In genomic region chr1:234322979-234323378, GRCh38 we compare ENCODE assay signal across 8 cellular contexts. TPM values are rescaled to one million over a fixed set of nuclear protein-coding genes. Genes with fewer than 3 reads are reported as not detected.
A peak's percentile ranks its signal among the peaks of the same experiment; 100 is the strongest.
DNase-seq lines count a peak whose midpoint lies in the region; ATAC-seq, FAIRE-seq and TF ChIP-seq lines count a peak whose summit lies in the region.

No MANE protein-coding gene starts in this region.

- POLR2A ChIA-PET in HepG2 (lab: Yijun Ruan, JAX): interaction anchor here (1.5 to 1.6 kb wide), 2 partner anchors 9 to 50 kb away, joined by 5 to 10 read pairs; partner anchors contain the start of gene COA6

- H3K4me1 ChIP-seq in OCI-LY3 (ENCODE audit: low read length) (peaks cover 26% of the 10 kb centered on the region), HepG2 (ENCODE audit: insufficient read depth, low read length) (peaks cover 63% of the 10 kb centered on the region)

- BruUV-seq in HepG2 (replicated peaks; lab: Mats Ljungman, UMichigan): no TSS peak

- H3K79me2 ChIP-seq in OCI-LY3 (ENCODE audit: low read length): no peaks in the 10 kb centered on the region
- no peaks in the 10 kb centered on the region for H3K79me2 ChIP-seq in HepG2 (ENCODE audit: insufficient read depth, low read length)

- peak; percentile 90 for TF ChIP-seq CTCF in OCI-LY3 (IDR thresholded peaks at IDR 0.05; ENCODE audit: low read depth, low read length)
- peak; percentile 86 for TF ChIP-seq CTCF in HepG2 (CRISPR knock-in tag; IDR thresholded peaks at IDR 0.05)

- H3K9me3 ChIP-seq in OCI-LY3 (ENCODE audit: insufficient read depth, low read length) (no peaks in the 10 kb centered on the region), HepG2 (ENCODE audit: low read length) (no peaks in the 10 kb centered on the region)

- no peak overlapping the region for H3K9ac ChIP-seq in OCI-LY3 (ENCODE audit: low read length)
- H3K9ac ChIP-seq in HepG2 (ENCODE audit: insufficient read depth, low read depth, low read length): no peak overlapping the region

- FAIRE-seq in HepG2 (lab: Jason Lieb, UNC): peak; percentile 4

- H4K20me1 ChIP-seq in OCI-LY3 (ENCODE audit: insufficient read depth, low read length) (no peaks in the 10 kb centered on the region), HepG2 (ENCODE audit: insufficient read depth, low read length) (no peaks in the 10 kb centered on the region)

- WGBS in HepG2 (ENCODE audit: low lambda C conversion rate): 21% methylated on average over 12 of the region's 13 CpGs

- peak overlapping the region; percentile 71 for H3K4me3 ChIP-seq in OCI-LY3 (ENCODE audit: low read length)
- no peak overlapping the region; a peak in 1 of 6 replicates for H3K4me3 ChIP-seq in HepG2 (replicated peaks in 1 of 3; ENCODE audit: insufficient read depth in 1 of 3, low read depth in 2 of 3, low read length in 3 of 3)

- DNase-seq in ACHN (peak; percentile 19), HepG2 (ENCODE audit: low spot score) (peak; percentile 44), glomerular visceral epithelial cell (ENCODE audit: extremely low spot score) (no peak), pons (ENCODE audit: low spot score) (no peak)
- peak; percentile 42 for DNase-seq in activated T-helper 9 cell treated with anti-CD3 and anti-CD28 coated beads, Interleukin-2, amount 50 U/mL, for 16 hours (ENCODE audit: low read depth)

- CTCF ChIA-PET in HepG2 (lab: Yijun Ruan, JAX; ENCODE audit: low intra/inter-chr PET ratio, low total read pairs): no interaction called here

- H3K27me3 ChIP-seq in OCI-LY3 (ENCODE audit: low read depth, low read length) (peaks cover 62% of the 10 kb centered on the region), HepG2 (ENCODE audit: control insufficient read depth in 1 of 2, insufficient read depth in 2 of 2, low read length in 2 of 2) (no peaks in the 10 kb centered on the region; a peak in 1 of 5 replicates)

- H3K27ac ChIP-seq in OCI-LY3 (ENCODE audit: low read length) (no peak overlapping the region), HepG2 (ENCODE audit: extremely low read length, insufficient read depth, low read length) (no peak overlapping the region)

- TF ChIP-seq RAD21 in HepG2 (CRISPR knock-in tag; IDR thresholded peaks at IDR 0.05): peak; percentile 74

- in situ Hi-C loops in ACHN (cut with HindIII; ENCODE audit: low pct_ligation_motif_present, low pct_unique_long_range_greater_than_20kb, low sequenced_read_pairs) (no loop called here), HepG2 (cut with HindIII; ENCODE audit: extremely low pct_ligation_motif_present, low pct_unique_long_range_greater_than_20kb) (loop anchor here (25.0 kb wide), 1 partner anchor 186 kb away; no protein-coding TSS in a partner anchor)

- H3K36me3 ChIP-seq in OCI-LY3 (replicated peaks; ENCODE audit: low read depth, low read length) (no peaks in the 10 kb centered on the region), HepG2 (replicated peaks in 1 of 2; ENCODE audit: control insufficient read depth in 1 of 2, insufficient read depth in 2 of 2, low read length in 2 of 2) (no peaks in the 10 kb centered on the region)

- no peak for TF ChIP-seq POLR2A in HepG2 (IDR thresholded peaks at IDR 0.05; ENCODE audit: insufficient read depth in 1 of 2, low read depth in 2 of 2, low read length in 2 of 2)

- TF ChIP-seq EP300 in HepG2 (IDR thresholded peaks at IDR 0.05; ENCODE audit: low read depth in 2 of 2, low read length in 2 of 2): no peak
- TF ChIP-seq EP300 in HepG2 (CRISPR knock-in tag; IDR thresholded peaks at IDR 0.05; ENCODE audit: borderline replicate concordance): no peak

- peak overlapping the region; percentile 80 for H3K4me2 ChIP-seq in OCI-LY3 (ENCODE audit: low read length)
- H3K4me2 ChIP-seq in HepG2 (ENCODE audit: low read depth, low read length): no peak overlapping the region

- intact Hi-C loops in HepG2 (cut with micrococcal nuclease; ENCODE audit: unreplicated experiment): no loop called here

- H2AFZ ChIP-seq in OCI-LY3 (ENCODE audit: low read depth, low read length): peak overlapping the region; percentile 80
- no peak overlapping the region for H2AFZ ChIP-seq in HepG2 (ENCODE audit: low read length)

- ATAC-seq in GM18867 (IDR thresholded peaks at IDR 0.05; ENCODE audit: unreplicated experiment): peak; percentile 40
- ATAC-seq in HepG2: peak; percentile 73
- no peak for ATAC-seq in HG02938 (IDR thresholded peaks at IDR 0.05; ENCODE audit: unreplicated experiment)

TF ChIP-seq in HepG2, 621 proteins besides CTCF, POLR2A, EP300 and RAD21 (continues in another document):
- TF ChIP-seq STAG1 (CRISPR knock-in tag; IDR thresholded peaks at IDR 0.05) (peak; percentile 83), HMGXB4 (CRISPR knock-in tag; IDR thresholded peaks at IDR 0.05; ENCODE audit: borderline replicate concordance in 1 of 2, low read depth in 1 of 2) (0 out of 4 replicates have a peak, but pooled peaks of 1 of the 2 experiments have one; percentile 20), ZSCAN31 (CRISPR knock-in tag; IDR thresholded peaks at IDR 0.05; ENCODE audit: low read depth) (0 out of 2 replicates have a peak, but pooled peaks have one; percentile 39), KDM3A (CRISPR knock-in tag; IDR thresholded peaks at IDR 0.05; ENCODE audit: low read depth) (peak; percentile 24; the same call in 1 of the 2 replicates), KDM2A (CRISPR knock-in tag; IDR thresholded peaks at IDR 0.05; ENCODE audit: borderline replicate concordance, low read depth) (peak; percentile 32; the same call in 1 of the 2 replicates), ZNF772 (CRISPR knock-in tag; IDR thresholded peaks at IDR 0.05) (no peak)
- TF ChIP-seq, protein P1, sequence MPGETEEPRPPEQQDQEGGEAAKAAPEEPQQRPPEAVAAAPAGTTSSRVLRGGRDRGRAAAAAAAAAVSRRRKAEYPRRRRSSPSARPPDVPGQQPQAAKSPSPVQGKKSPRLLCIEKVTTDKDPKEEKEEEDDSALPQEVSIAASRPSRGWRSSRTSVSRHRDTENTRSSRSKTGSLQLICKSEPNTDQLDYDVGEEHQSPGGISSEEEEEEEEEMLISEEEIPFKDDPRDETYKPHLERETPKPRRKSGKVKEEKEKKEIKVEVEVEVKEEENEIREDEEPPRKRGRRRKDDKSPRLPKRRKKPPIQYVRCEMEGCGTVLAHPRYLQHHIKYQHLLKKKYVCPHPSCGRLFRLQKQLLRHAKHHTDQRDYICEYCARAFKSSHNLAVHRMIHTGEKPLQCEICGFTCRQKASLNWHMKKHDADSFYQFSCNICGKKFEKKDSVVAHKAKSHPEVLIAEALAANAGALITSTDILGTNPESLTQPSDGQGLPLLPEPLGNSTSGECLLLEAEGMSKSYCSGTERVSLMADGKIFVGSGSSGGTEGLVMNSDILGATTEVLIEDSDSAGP (CRISPR knock-in tag; IDR thresholded peaks at IDR 0.05; ENCODE audit: borderline replicate concordance): peak; percentile 47; the same call in 1 of the 2 replicates
- TF ChIP-seq, protein P2, sequence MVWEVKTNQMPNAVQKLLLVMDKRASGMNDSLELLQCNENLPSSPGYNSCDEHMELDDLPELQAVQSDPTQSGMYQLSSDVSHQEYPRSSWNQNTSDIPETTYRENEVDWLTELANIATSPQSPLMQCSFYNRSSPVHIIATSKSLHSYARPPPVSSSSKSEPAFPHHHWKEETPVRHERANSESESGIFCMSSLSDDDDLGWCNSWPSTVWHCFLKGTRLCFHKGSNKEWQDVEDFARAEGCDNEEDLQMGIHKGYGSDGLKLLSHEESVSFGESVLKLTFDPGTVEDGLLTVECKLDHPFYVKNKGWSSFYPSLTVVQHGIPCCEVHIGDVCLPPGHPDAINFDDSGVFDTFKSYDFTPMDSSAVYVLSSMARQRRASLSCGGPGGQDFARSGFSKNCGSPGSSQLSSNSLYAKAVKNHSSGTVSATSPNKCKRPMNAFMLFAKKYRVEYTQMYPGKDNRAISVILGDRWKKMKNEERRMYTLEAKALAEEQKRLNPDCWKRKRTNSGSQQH (CRISPR knock-in tag; IDR thresholded peaks at IDR 0.05; ENCODE audit: low read depth): no peak

RNA-seq across cellular contexts. Expression of gene COA6, which starts 50.3 kb away (rescaled TPM):
- 104 and 158 TPM in 2 replicates for total RNA-seq in HepG2 (2016; rRNA removed; fragmentation: Illumina TruSeq; extraction: Trizol)
- 65.3 and 66.5 TPM in 2 replicates for total RNA-seq in HepG2 (2016; cell fraction: cytosol; rRNA removed; fragmentation: Illumina TruSeq; extraction: Trizol; ENCODE audit: low read depth)
- 117 and 175 TPM in 2 replicates for total RNA-seq in HepG2 (2016; cell fraction: insoluble cytoplasmic fraction; rRNA removed; fragmentation: Illumina TruSeq; extraction: Trizol)
- 73.2 and 76.4 TPM in 2 replicates for total RNA-seq in HepG2 (2016; cell fraction: membrane; rRNA removed; fragmentation: Illumina TruSeq; extraction: Trizol)
- 44.6 and 50.4 TPM in 2 replicates for total RNA-seq in HepG2 (2016; cell fraction: nucleus; rRNA removed; fragmentation: Illumina TruSeq; extraction: Trizol)
- 29.1 and 32.4 TPM in 2 replicates for polyA plus RNA-seq in HepG2 (2011; rRNA removed)
- polyA plus RNA-seq in HepG2 (2011; cell fraction: cytosol; rRNA removed): 37.1 and 37.6 TPM in 2 replicates
- 12.7 and 13.3 TPM in 2 replicates for polyA plus RNA-seq in HepG2 (2011; cell fraction: nucleus; rRNA removed)
- polyA plus RNA-seq in HepG2 (2012): 49.6 and 68.8 TPM in 2 replicates
- 84.3 and 106 TPM in 2 replicates for polyA plus RNA-seq in HepG2 (2016; cell fraction: cytosol; fragmentation: Illumina TruSeq; extraction: Trizol; ENCODE audit: low read depth)
- polyA plus RNA-seq in HepG2 (2016; cell fraction: insoluble cytoplasmic fraction; fragmentation: Illumina TruSeq; extraction: Trizol; ENCODE audit: low read depth): 196 and 215 TPM in 2 replicates
- 84.2 and 92.6 TPM in 2 replicates for polyA plus RNA-seq in HepG2 (2016; cell fraction: membrane; fragmentation: Illumina TruSeq; extraction: Trizol; ENCODE audit: low read depth)
- 92.2 and 92.5 TPM in 2 replicates for polyA plus RNA-seq in HepG2 (2016; cell fraction: nucleus; fragmentation: Illumina TruSeq; extraction: Trizol; ENCODE audit: insufficient read depth, low read depth)
- polyA minus RNA-seq in HepG2 (2011; rRNA and poly(A)+ RNA removed; ENCODE audit: low replicate concordance): 12.7 and 15.1 TPM in 2 replicates
- polyA minus RNA-seq in HepG2 (2011; cell fraction: cytosol; rRNA and poly(A)+ RNA removed): 16.5 and 16.7 TPM in 2 replicates
- polyA minus RNA-seq in HepG2 (2011; cell fraction: nucleus; rRNA and poly(A)+ RNA removed): 12.4 and 16.9 TPM in 2 replicates

Comparison
In these comparisons a context has a peak if more than half of its experiments do, and no peak if none do; other contexts are left out.
1. DNase-seq: peak in ACHN (single experiment), activated T-helper 9 cell treated with anti-CD3 and anti-CD28 coated beads, Interleukin-2, amount 50 U/mL, for 16 hours (single experiment) and HepG2 (single experiment); none in glomerular visceral epithelial cell (single experiment) and pons (single experiment).